In the genomic region with DNA sequence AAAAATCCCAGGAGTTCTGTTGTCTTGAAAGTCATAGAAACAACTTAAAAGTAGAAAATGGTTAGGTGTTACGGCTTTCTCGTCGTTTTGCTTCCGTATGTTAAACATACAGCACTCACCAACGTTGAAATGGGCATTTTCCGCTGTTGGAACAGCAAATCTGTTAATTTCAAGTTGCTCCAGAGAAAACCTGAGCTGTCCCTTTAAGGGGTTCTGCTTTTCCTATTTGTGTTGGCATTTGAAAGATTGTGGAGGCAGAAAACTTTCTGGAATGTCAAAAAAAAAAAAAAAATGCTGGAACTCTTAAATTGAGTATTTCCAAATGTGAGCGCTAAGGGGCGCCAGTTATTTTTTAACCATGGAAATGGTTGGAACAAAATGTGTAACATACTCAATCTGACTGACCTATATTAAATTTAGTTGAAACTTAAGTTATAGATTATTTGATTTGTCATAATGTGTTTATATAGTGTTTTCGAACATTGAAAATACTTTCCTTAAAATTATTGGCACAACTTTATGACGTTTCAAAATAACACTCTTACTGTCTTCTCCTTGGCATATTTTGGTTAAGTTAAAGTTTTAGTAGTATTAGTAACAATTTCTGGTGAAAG, we compare ENCODE assay signal across 8 cellular contexts. TPM values are rescaled to one million over a fixed set of nuclear protein-coding genes. Genes with fewer than 3 reads are reported as not detected.
A peak's percentile ranks its signal among the peaks of the same experiment; 100 is the strongest.
DNase-seq lines count a peak whose midpoint lies in the region; ATAC-seq and TF ChIP-seq lines count a peak whose summit lies in the region.

No MANE protein-coding gene starts in this region.

- 3% methylated on average over 10 of the region's 10 CpGs for WGBS in SK-N-SH (ENCODE audit: low lambda C conversion rate)

- H3K27me3 ChIP-seq in SK-N-SH (ENCODE audit: insufficient read depth) (no peaks in the 10 kb centered on the region), layer of hippocampus (ENCODE audit: control insufficient read depth, insufficient read depth, low read length) (no peaks in the 10 kb centered on the region)

- H3K4me2 ChIP-seq in SK-N-SH = peak overlapping the region; percentile 82

- peaks cover 48% of the 10 kb centered on the region for H4K20me1 ChIP-seq in SK-N-SH (ENCODE audit: insufficient read depth)

- H3K9me3 Mint-ChIP-seq in Calu3 (ENCODE audit: low read depth, unreplicated experiment) = no peaks in the 10 kb centered on the region
- no peaks in the 10 kb centered on the region for H3K9me3 Mint-ChIP-seq in stimulated activated naive B cell treated with anti-CD40 and anti-IgM and Interleukin-4, amounts not matched to agents 10 μg/mL and 1 μg/mL and 100 μg/mL, for 72 hours

- no TSS peak for BruUV-seq in Calu3 (replicated peaks; lab: Mats Ljungman, UMichigan)

- H3K27me3 Mint-ChIP-seq in Calu3 (ENCODE audit: unreplicated experiment) = no peaks in the 10 kb centered on the region
- H3K27me3 Mint-ChIP-seq in stimulated activated naive B cell treated with anti-CD40 and anti-IgM and Interleukin-4, amounts not matched to agents 10 μg/mL and 1 μg/mL and 100 μg/mL, for 72 hours = no peaks in the 10 kb centered on the region

- H3K4me3 Mint-ChIP-seq in Calu3 (ENCODE audit: low read depth, unreplicated experiment) = peak overlapping the region; percentile 83
- peak overlapping the region; percentile 83 to 93 for H3K4me3 Mint-ChIP-seq in stimulated activated naive B cell treated with anti-CD40 and anti-IgM and Interleukin-4, amounts not matched to agents 10 μg/mL and 1 μg/mL and 100 μg/mL, for 72 hours

- peak; percentile 75 for TF ChIP-seq RAD21 in SK-N-SH (IDR thresholded peaks at IDR 0.05; ENCODE audit: low read length)

- no peak for ATAC-seq in stimulated activated naive B cell treated with anti-CD40 and anti-IgM and Interleukin-4, amounts not matched to agents 10 μg/mL and 1 μg/mL and 100 μg/mL, for 72 hours (replicated peaks)
- ATAC-seq in HG02970 (IDR thresholded peaks at IDR 0.05; ENCODE audit: low FRiP score, unreplicated experiment) (no peak), HG03196 (IDR thresholded peaks at IDR 0.05; ENCODE audit: unreplicated experiment) (no peak)

- CTCF ChIA-PET in Calu3 (lab: Charles Lee) (interaction anchor here (0.7 to 1.0 kb wide), 2 partner anchors 289 to 1580 kb away, joined by 3 to 4 read pairs; no protein-coding TSS in a partner anchor), SK-N-SH (lab: Yijun Ruan, JAX) (interaction anchor here (0.6 to 3.4 kb wide), 9 partner anchors 10 to 1511 kb away, joined by 3 to 13 read pairs (median 3); no protein-coding TSS in a partner anchor)

- H3K4me1 Mint-ChIP-seq in Calu3 (ENCODE audit: low read depth, unreplicated experiment) = peaks cover 20% of the 10 kb centered on the region
- H3K4me1 Mint-ChIP-seq in stimulated activated naive B cell treated with anti-CD40 and anti-IgM and Interleukin-4, amounts not matched to agents 10 μg/mL and 1 μg/mL and 100 μg/mL, for 72 hours = peaks cover 27 to 57% of the 10 kb centered on the region in 2 donors

- intact Hi-C loops in Calu3 (cut with micrococcal nuclease; ENCODE audit: unreplicated experiment) = loop anchor here (2.0 to 5.0 kb wide), 4 partner anchors 96 to 559 kb away; no protein-coding TSS in a partner anchor

- H3K36me3 ChIP-seq in SK-N-SH (replicated peaks in 1 of 2; ENCODE audit: control insufficient read depth in 1 of 2, insufficient read depth in 2 of 2, low read length in 1 of 2) = peaks cover 0 to under 1% of the 10 kb centered on the region in 2 experiments

- H3F3A ChIP-seq in SK-N-SH (replicated peaks; ENCODE audit: insufficient read depth) = peaks cover 14% of the 10 kb centered on the region

- POLR2A ChIA-PET in SK-N-SH (lab: Yijun Ruan, JAX) = no interaction called here

- H3K4me3 ChIP-seq in SK-N-SH (ENCODE audit: low read depth in 2 of 2, low read length in 1 of 2) = peak overlapping the region; percentile 87 to 89

- TF ChIP-seq CTCF in Calu3 (IDR thresholded peaks at IDR 0.05; ENCODE audit: unreplicated experiment) (no peak), SK-N-SH (IDR thresholded peaks at IDR 0.05) (peak; percentile 79)

- H3K9me2 ChIP-seq in SK-N-SH = no peaks in the 10 kb centered on the region

- no peaks in the 10 kb centered on the region for H3K9me3 ChIP-seq in SK-N-SH

- H3K9ac ChIP-seq in SK-N-SH = peak overlapping the region; percentile 94

- H3K79me2 ChIP-seq in SK-N-SH (ENCODE audit: insufficient read depth) = peaks cover 66% of the 10 kb centered on the region

- H3K27ac ChIP-seq in SK-N-SH (ENCODE audit: low read depth in 2 of 2, low read length in 1 of 2) = peak overlapping the region; percentile 76 to 82
- H3K27ac ChIP-seq in layer of hippocampus (ENCODE audit: low read depth, low read length) = peak overlapping the region; percentile 96

- peaks cover 11 to 26% of the 10 kb centered on the region in 2 experiments; a peak in 2 of 4 replicates for H3K4me1 ChIP-seq in SK-N-SH (ENCODE audit: control insufficient read depth in 1 of 2, insufficient read depth in 2 of 2, low read depth in 1 of 2, low read length in 1 of 2)

- DNase-seq in Calu3 (peak; percentile 69), HS-27A (ENCODE audit: low read depth) (peak; percentile 68), SK-N-SH (no peak), cerebellar cortex (ENCODE audit: low spot score) (peak; percentile 85)
- no peak for DNase-seq in stimulated activated naive B cell treated with anti-CD40 and anti-IgM and Interleukin-4, amounts not matched to agents 10 μg/mL and 1 μg/mL and 100 μg/mL, for 72 hours

- H2AFZ ChIP-seq in SK-N-SH (ENCODE audit: low read depth) = no peak overlapping the region

- peak overlapping the region; percentile 92 for H3K27ac Mint-ChIP-seq in Calu3 (ENCODE audit: unreplicated experiment)
- peak overlapping the region; percentile 94 for H3K27ac Mint-ChIP-seq in stimulated activated naive B cell treated with anti-CD40 and anti-IgM and Interleukin-4, amounts not matched to agents 10 μg/mL and 1 μg/mL and 100 μg/mL, for 72 hours

- 0 out of 4 replicates have a peak, but pooled peaks of 1 of the 2 experiments have one; percentile 22 for TF ChIP-seq EP300 in SK-N-SH (IDR thresholded peaks at IDR 0.05; ENCODE audit: borderline replicate concordance in 1 of 2, low read depth in 1 of 2, low read length in 1 of 2)

- peaks cover 70% of the 10 kb centered on the region for H3K36me3 Mint-ChIP-seq in Calu3 (ENCODE audit: insufficient read depth, unreplicated experiment)
- no peaks in the 10 kb centered on the region for H3K36me3 Mint-ChIP-seq in stimulated activated naive B cell treated with anti-CD40 and anti-IgM and Interleukin-4, amounts not matched to agents 10 μg/mL and 1 μg/mL and 100 μg/mL, for 72 hours

TF ChIP-seq in SK-N-SH, 30 proteins besides CTCF, POLR2A, EP300 and RAD21 (continues in another document):
- TF ChIP-seq RCOR1 (IDR thresholded peaks at IDR 0.05; ENCODE audit: low read length) (peak; percentile 54; the same call in 1 of the 2 replicates), JUND (IDR thresholded peaks at IDR 0.05) (no peak), FOXJ3 (CRISPR knock-in tag; IDR thresholded peaks at IDR 0.05) (no peak), PBX3 (IDR thresholded peaks at IDR 0.05) (no peak), USF2 (IDR thresholded peaks at IDR 0.05; ENCODE audit: borderline replicate concordance, low read depth, low read length) (no peak), TEAD4 (IDR thresholded peaks at IDR 0.05; ENCODE audit: borderline replicate concordance, insufficient read depth) (peak; percentile 79; the same call in 1 of the 2 replicates), CHD2 (IDR thresholded peaks at IDR 0.05; ENCODE audit: low read length, partially characterized antibody) (no peak), MAX (IDR thresholded peaks at IDR 0.05; ENCODE audit: low read depth) (peak; percentile 51; the same call in 1 of the 2 replicates)
- TF ChIP-seq, protein P1, sequence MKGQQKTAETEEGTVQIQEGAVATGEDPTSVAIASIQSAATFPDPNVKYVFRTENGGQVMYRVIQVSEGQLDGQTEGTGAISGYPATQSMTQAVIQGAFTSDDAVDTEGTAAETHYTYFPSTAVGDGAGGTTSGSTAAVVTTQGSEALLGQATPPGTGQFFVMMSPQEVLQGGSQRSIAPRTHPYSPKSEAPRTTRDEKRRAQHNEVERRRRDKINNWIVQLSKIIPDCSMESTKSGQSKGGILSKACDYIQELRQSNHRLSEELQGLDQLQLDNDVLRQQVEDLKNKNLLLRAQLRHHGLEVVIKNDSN (IDR thresholded peaks at IDR 0.05; ENCODE audit: borderline replicate concordance, low read depth) = no peak

RNA-seq across cellular contexts. Expression of gene QKI, which starts 2.2 kb away (rescaled TPM):
- 94.1 and 131 TPM in 2 replicates for total RNA-seq in Calu3 (2022)
- polyA plus RNA-seq in SK-N-SH (2012; rRNA removed) = 51.1 and 67.2 TPM in 2 replicates
- polyA plus RNA-seq in SK-N-SH (2012; cell fraction: cytosol; rRNA removed) = 51.1 and 60.4 TPM in 2 replicates
- polyA plus RNA-seq in SK-N-SH (2012; cell fraction: nucleus; rRNA removed) = 38.2 and 48.8 TPM in 2 replicates

Comparison
In these comparisons a context has a peak if more than half of its experiments do, and no peak if none do; other contexts are left out.
1. DNase-seq: peak in Calu3 (single experiment), HS-27A (single experiment) and cerebellar cortex (single experiment); none in SK-N-SH (single experiment) and stimulated activated naive B cell treated with anti-CD40 and anti-IgM and Interleukin-4, amounts not matched to agents 10 μg/mL and 1 μg/mL and 100 μg/mL, for 72 hours (single experiment).